25 cellular contexts compared by ENCODE assay signal in genomic region chr5:56827923-56828322, GRCh38. TPM values are rescaled to one million over a fixed set of nuclear protein-coding genes. Genes with fewer than 3 reads are reported as not detected.
DNase-seq lines count a peak whose midpoint lies in the region; ATAC-seq and TF ChIP-seq lines count a peak whose summit lies in the region.
"Had no signal": no experiment of that assay in that cellular context is flagged by ENCODE, and none has a peak within 500 bp of the region (broad histone marks: within the 10 kb centered on the region; RNA-seq: fewer than 3 reads in every experiment).

No MANE protein-coding gene starts in this region.

- H3K27ac Mint-ChIP-seq in activated CD4-positive, alpha-beta memory T cell treated with anti-CD3 and anti-CD28 coated beads for 36 hours: peak overlapping the region; percentile 61
- H3K27ac Mint-ChIP-seq in activated CD4-positive, alpha-beta memory T cell treated with anti-CD3 and anti-CD28 coated beads, Interleukin-2, amount 10 ng/mL, durations not matched to agents 7 days and 5 days: no peak overlapping the region
- peak overlapping the region; percentile 11 to 97 (median 89) for H3K27ac Mint-ChIP-seq in CD4-positive, alpha-beta memory T cell
- H3K27ac Mint-ChIP-seq in memory B cell (peak overlapping the region; percentile 86), HFFc6 (no peak overlapping the region)
- H3K27ac Mint-ChIP-seq: activated CD8-positive, alpha-beta T cell treated with anti-CD3 and anti-CD28 coated beads for 36 hours; neural progenitor cell had no signal

- no peaks in the 10 kb centered on the region for H3K36me3 Mint-ChIP-seq in activated CD4-positive, alpha-beta memory T cell treated with anti-CD3 and anti-CD28 coated beads for 36 hours
- peaks cover 25% of the 10 kb centered on the region for H3K36me3 Mint-ChIP-seq in activated CD4-positive, alpha-beta memory T cell treated with anti-CD3 and anti-CD28 coated beads, Interleukin-2, amount 10 ng/mL, durations not matched to agents 7 days and 5 days (ENCODE audit: low read depth)
- peaks cover 4 to 14% of the 10 kb centered on the region in 2 donors for H3K36me3 Mint-ChIP-seq in CD4-positive, alpha-beta memory T cell
- H3K36me3 Mint-ChIP-seq in memory B cell (peaks cover 13% of the 10 kb centered on the region), HFFc6 (ENCODE audit: low read depth) (no peaks in the 10 kb centered on the region)

- H3K4me1 ChIP-seq in CD4-positive, alpha-beta memory T cell (ENCODE audit: insufficient read depth, low read length): peaks cover 98% of the 10 kb centered on the region

- POLR2A ChIA-PET in activated CD4-positive, alpha-beta memory T cell treated with anti-CD3 and anti-CD28 coated beads for 36 hours (lab: Charles Lee): interaction anchor here (0.7 to 1.0 kb wide), 2 partner anchors 15 to 239 kb away, joined by 3 to 5 read pairs; no protein-coding TSS in a partner anchor
- POLR2A ChIA-PET in activated CD4-positive, alpha-beta memory T cell treated with anti-CD3 and anti-CD28 coated beads, Interleukin-2, amount 10 ng/mL, durations not matched to agents 7 days and 5 days (lab: Charles Lee): interaction anchor here (0.9 to 2.3 kb wide), 3 partner anchors 8 to 487 kb away, joined by 3 to 20 read pairs (median 3); no protein-coding TSS in a partner anchor
- POLR2A ChIA-PET in CD4-positive, alpha-beta memory T cell (lab: Charles Lee; ENCODE audit: partially characterized antibody): interaction anchor here (1.5 to 6.4 kb wide), 5 partner anchors 9 to 348 kb away, joined by 4 to 30 read pairs (median 15); no protein-coding TSS in a partner anchor

- no peak for DNase-seq in activated CD4-positive, alpha-beta memory T cell treated with anti-CD3 and anti-CD28 coated beads for 36 hours
- DNase-seq in activated CD4-positive, alpha-beta memory T cell treated with anti-CD3 and anti-CD28 coated beads, Interleukin-2, amount 10 ng/mL, durations not matched to agents 7 days and 5 days: no peak
- DNase-seq in CD4-positive, alpha-beta memory T cell: no peak
- DNase-seq in OCI-M1 (lab: John Stamatoyannopoulos, UW) (peak; percentile 23), memory B cell (ENCODE audit: low spot score in 2 of 2) (no peak), AG08396 (ENCODE audit: low spot score) (no peak), HFFc6 (no peak)
- DNase-seq: activated CD8-positive, alpha-beta T cell treated with anti-CD3 and anti-CD28 coated beads for 36 hours; aorta; BE2C; DMS 273 treated with DMSO at 0.1 percent for 48 hours; effector memory CD8-positive, alpha-beta T cell; GOT3; heart left ventricle; NCI-H1105; NCI-H1930; NCI-H524; small intestine; stomach; SW 1271; tibial artery had no signal

- CTCF ChIA-PET in activated CD4-positive, alpha-beta memory T cell treated with anti-CD3 and anti-CD28 coated beads for 36 hours (lab: Charles Lee): interaction anchor here (0.6 to 5.9 kb wide), 5 partner anchors 9 to 833 kb away, joined by 5 to 46 read pairs (median 7); no protein-coding TSS in a partner anchor
- CTCF ChIA-PET in activated CD4-positive, alpha-beta memory T cell treated with anti-CD3 and anti-CD28 coated beads, Interleukin-2, amount 10 ng/mL, durations not matched to agents 7 days and 5 days (lab: Charles Lee): interaction anchor here (0.7 to 3.1 kb wide), 8 partner anchors 8 to 557 kb away, joined by 3 to 18 read pairs (median 3); no protein-coding TSS in a partner anchor
- CTCF ChIA-PET in CD4-positive, alpha-beta memory T cell (lab: Charles Lee; ENCODE audit: partially characterized antibody): interaction anchor here (0.9 to 7.6 kb wide), 5 partner anchors 10 to 558 kb away, joined by 3 to 58 read pairs (median 5); no protein-coding TSS in a partner anchor

- peaks cover 90% of the 10 kb centered on the region for H3K4me1 Mint-ChIP-seq in activated CD4-positive, alpha-beta memory T cell treated with anti-CD3 and anti-CD28 coated beads for 36 hours (ENCODE audit: low read depth)
- peaks cover 84% of the 10 kb centered on the region for H3K4me1 Mint-ChIP-seq in activated CD4-positive, alpha-beta memory T cell treated with anti-CD3 and anti-CD28 coated beads, Interleukin-2, amount 10 ng/mL, durations not matched to agents 7 days and 5 days
- H3K4me1 Mint-ChIP-seq in CD4-positive, alpha-beta memory T cell: peaks cover 73 to 98% (median 85%) of the 10 kb centered on the region in 4 donors
- H3K4me1 Mint-ChIP-seq in memory B cell (peaks cover 65% of the 10 kb centered on the region), HFFc6 (ENCODE audit: low read depth) (peaks cover 14% of the 10 kb centered on the region)

- peak overlapping the region; percentile 68 for H3K27ac ChIP-seq in CD4-positive, alpha-beta memory T cell (ENCODE audit: low read depth, low read length)
- H3K27ac ChIP-seq: heart left ventricle, neural progenitor cell, parathyroid adenoma, stomach, tibial artery had no signal

- H3K27me3 Mint-ChIP-seq in activated CD4-positive, alpha-beta memory T cell treated with anti-CD3 and anti-CD28 coated beads for 36 hours: no peaks in the 10 kb centered on the region
- no peaks in the 10 kb centered on the region for H3K27me3 Mint-ChIP-seq in activated CD4-positive, alpha-beta memory T cell treated with anti-CD3 and anti-CD28 coated beads, Interleukin-2, amount 10 ng/mL, durations not matched to agents 7 days and 5 days
- H3K27me3 Mint-ChIP-seq in CD4-positive, alpha-beta memory T cell: no peaks in the 10 kb centered on the region
- H3K27me3 Mint-ChIP-seq in memory B cell (no peaks in the 10 kb centered on the region), HFFc6 (ENCODE audit: insufficient read depth) (no peaks in the 10 kb centered on the region; the same call in 1 of the 2 replicates)
- H3K27me3 Mint-ChIP-seq: activated CD8-positive, alpha-beta T cell treated with anti-CD3 and anti-CD28 coated beads for 36 hours; effector memory CD8-positive, alpha-beta T cell had no signal

- no peaks in the 10 kb centered on the region for H3K9me3 Mint-ChIP-seq in activated CD4-positive, alpha-beta memory T cell treated with anti-CD3 and anti-CD28 coated beads for 36 hours
- H3K9me3 Mint-ChIP-seq in activated CD4-positive, alpha-beta memory T cell treated with anti-CD3 and anti-CD28 coated beads, Interleukin-2, amount 10 ng/mL, durations not matched to agents 7 days and 5 days: no peaks in the 10 kb centered on the region
- H3K9me3 Mint-ChIP-seq in CD4-positive, alpha-beta memory T cell: no peaks in the 10 kb centered on the region
- H3K9me3 Mint-ChIP-seq in memory B cell (no peaks in the 10 kb centered on the region), HFFc6 (no peaks in the 10 kb centered on the region)
- H3K9me3 Mint-ChIP-seq: activated CD8-positive, alpha-beta T cell treated with anti-CD3 and anti-CD28 coated beads for 36 hours; effector memory CD8-positive, alpha-beta T cell; neural progenitor cell had no signal

- TF ChIP-seq CTCF in HFFc6 (IDR thresholded peaks at IDR 0.05): no peak

- H3K4me3 Mint-ChIP-seq in activated CD4-positive, alpha-beta memory T cell treated with anti-CD3 and anti-CD28 coated beads for 36 hours: no peak overlapping the region
- H3K4me3 Mint-ChIP-seq in activated CD4-positive, alpha-beta memory T cell treated with anti-CD3 and anti-CD28 coated beads, Interleukin-2, amount 10 ng/mL, durations not matched to agents 7 days and 5 days: no peak overlapping the region
- H3K4me3 Mint-ChIP-seq in CD4-positive, alpha-beta memory T cell: peak overlapping the region in 6 of 8 donors; percentile 32 to 86 (median 72)
- peak overlapping the region; percentile 50 for H3K4me3 Mint-ChIP-seq in memory B cell
- no peak overlapping the region for H3K4me3 Mint-ChIP-seq in HFFc6
- H3K4me3 Mint-ChIP-seq: activated CD8-positive, alpha-beta T cell treated with anti-CD3 and anti-CD28 coated beads for 36 hours; effector memory CD8-positive, alpha-beta T cell; neural progenitor cell had no signal

- no peak for ATAC-seq in memory B cell (ENCODE audit: low read depth)
- no peak for ATAC-seq in GM21576 (IDR thresholded peaks at IDR 0.05; ENCODE audit: unreplicated experiment)
- ATAC-seq: activated CD8-positive, alpha-beta T cell treated with anti-CD3 and anti-CD28 coated beads for 36 hours had no signal

- H3K9me3 ChIP-seq in CD4-positive, alpha-beta memory T cell (ENCODE audit: control insufficient read depth in 1 of 2, low read length in 2 of 2): no peaks in the 10 kb centered on the region
- H3K9me3 ChIP-seq: BE2C, heart left ventricle, stomach, tibial artery had no signal

- intact Hi-C loops in activated CD4-positive, alpha-beta memory T cell treated with anti-CD3 and anti-CD28 coated beads for 36 hours (cut with micrococcal nuclease): loop anchor here (2.0 to 10.0 kb wide), 2 partner anchors 21 to 833 kb away; partner anchors contain the start of gene IL6ST
- intact Hi-C loops in CD4-positive, alpha-beta memory T cell (cut with micrococcal nuclease): loop anchor here (2.0 kb wide), 1 partner anchor 13 kb away; the partner anchor contains the start of gene MAP3K1

- H3K27me3 ChIP-seq in CD4-positive, alpha-beta memory T cell (ENCODE audit: insufficient read depth, low read length): no peaks in the 10 kb centered on the region
- H3K27me3 ChIP-seq: BE2C, heart left ventricle, neural progenitor cell, stomach, tibial artery had no signal

- no peak overlapping the region for H3K4me3 ChIP-seq in CD4-positive, alpha-beta memory T cell (ENCODE audit: low read length in 2 of 2)
- H3K4me3 ChIP-seq: heart left ventricle, lung, neural progenitor cell, stomach, tibial artery had no signal

- H3K36me3 ChIP-seq in CD4-positive, alpha-beta memory T cell (ENCODE audit: insufficient read depth, low read length): no peaks in the 10 kb centered on the region
- H3K36me3 ChIP-seq: heart left ventricle, neural progenitor cell, stomach, tibial artery had no signal

RNA-seq across cellular contexts. Expression of gene MAP3K1, which starts 12.6 kb away (rescaled TPM):
- 10 to 100 TPM; 20.5 to 20.6 TPM for total RNA-seq in activated CD4-positive, alpha-beta memory T cell treated with anti-CD3 and anti-CD28 coated beads for 36 hours
- 10 to 100 TPM; 47.5 to 49.5 TPM for total RNA-seq in activated CD4-positive, alpha-beta memory T cell treated with anti-CD3 and anti-CD28 coated beads, Interleukin-2, amount 10 ng/mL, durations not matched to agents 7 days and 5 days
- total RNA-seq in CD4-positive, alpha-beta memory T cell: 100 to 1,000 TPM; 139 to 146 TPM
- 10 to 100 TPM; 41.6 to 79.8 TPM for polyA plus RNA-seq in CD4-positive, alpha-beta memory T cell
- 1 to 10 TPM; 3.4 to 4.7 (median 3.7) TPM for total RNA-seq in HFFc6 (2021; fragmentation: NEBNext Ultra II Directional; extraction: Animal tissue kit (Norgen Biotek cat#: 25700))

Comparison
In these comparisons a context has a peak if more than half of its experiments do, and no peak if none do; other contexts are left out.
1. H3K27ac Mint-ChIP-seq: peak in activated CD4-positive, alpha-beta memory T cell treated with anti-CD3 and anti-CD28 coated beads for 36 hours (single experiment), CD4-positive, alpha-beta memory T cell (7 of 7) and memory B cell (single experiment); none in activated CD4-positive, alpha-beta memory T cell treated with anti-CD3 and anti-CD28 coated beads, Interleukin-2, amount 10 ng/mL, durations not matched to agents 7 days and 5 days (single experiment) and HFFc6 (single experiment).
2. H3K4me3 Mint-ChIP-seq: peak in CD4-positive, alpha-beta memory T cell (6 of 8) and memory B cell (single experiment); none in activated CD4-positive, alpha-beta memory T cell treated with anti-CD3 and anti-CD28 coated beads for 36 hours (single experiment), activated CD4-positive, alpha-beta memory T cell treated with anti-CD3 and anti-CD28 coated beads, Interleukin-2, amount 10 ng/mL, durations not matched to agents 7 days and 5 days (single experiment) and HFFc6 (single experiment).